ENCODE assay signal across 27 cellular contexts in the genomic region with DNA sequence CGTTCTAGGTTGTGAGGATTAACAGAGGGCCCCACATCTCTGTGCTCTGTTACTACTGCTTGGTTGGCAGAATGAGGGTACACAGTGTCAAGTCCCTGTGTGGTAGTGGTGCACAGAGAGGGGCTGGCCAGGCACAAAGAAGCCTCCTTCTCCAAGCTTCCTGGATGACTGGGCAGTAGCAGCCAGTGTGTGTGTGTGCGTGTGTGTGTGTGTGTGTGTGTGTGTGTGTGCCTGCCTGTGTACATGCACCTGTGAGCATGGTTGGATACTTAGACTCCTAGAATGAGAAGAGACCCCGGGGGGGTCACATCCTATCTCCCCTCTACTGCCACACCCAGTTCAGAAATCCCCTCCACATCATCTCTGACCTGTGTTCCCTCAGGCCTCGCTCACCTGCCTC.
A peak's percentile ranks its signal among the peaks of the same experiment; 100 is the strongest.
DNase-seq lines count a peak whose midpoint lies in the region; ATAC-seq and TF ChIP-seq lines count a peak whose summit lies in the region.
"Had no signal": no experiment of that assay in that cellular context is flagged by ENCODE, and none has a peak within 500 bp of the region (broad histone marks: within the 10 kb centered on the region; RNA-seq: fewer than 3 reads in every experiment).

No MANE protein-coding gene starts in this region.

- no peak for TF ChIP-seq POLR2A in suprapubic skin (IDR thresholded peaks at IDR 0.05)

- H3K36me3 ChIP-seq in right atrium auricular region: no peaks in the 10 kb centered on the region
- no peaks in the 10 kb centered on the region for H3K36me3 ChIP-seq in suprapubic skin
- H3K36me3 ChIP-seq: MG63, SJSA1 had no signal

- H3K4me1 ChIP-seq in right atrium auricular region (peaks cover 0 to 46% of the 10 kb centered on the region in 2 donors), suprapubic skin (peaks cover 11% of the 10 kb centered on the region)
- H3K4me1 ChIP-seq: Caco-2, SJSA1 had no signal

- no peaks in the 10 kb centered on the region for H3K9me3 ChIP-seq in right atrium auricular region
- H3K9me3 ChIP-seq in suprapubic skin: no peaks in the 10 kb centered on the region
- H3K9me3 ChIP-seq: Caco-2, MG63, SJSA1 had no signal

- TF ChIP-seq EP300 in suprapubic skin (IDR thresholded peaks at IDR 0.05): no peak

- no peaks in the 10 kb centered on the region for H3K27me3 ChIP-seq in right atrium auricular region
- H3K27me3 ChIP-seq in suprapubic skin: no peaks in the 10 kb centered on the region
- H3K27me3 ChIP-seq: MG63, SJSA1 had no signal

- DNase-seq in right atrium auricular region (ENCODE audit: low spot score) (no peak), left ventricle myocardium superior (no peak), UCSD-AML1 (lab: John Stamatoyannopoulos, UW; ENCODE audit: unreplicated experiment) (peak; percentile 31), kidney glomerular epithelial cell (lab: John Stamatoyannopoulos, UW) (peak; percentile 4), suprapubic skin (ENCODE audit: low spot score in 2 of 2) (no peak), HUDEP-2 (lab: John Stamatoyannopoulos, UW; ENCODE audit: unreplicated experiment in 76 of 76) (no peak), germinal center (ENCODE audit: low spot score) (no peak)
- DNase-seq: Caco-2; CD8-positive, alpha-beta T cell; DMS 273 treated with DMSO at 0.1 percent for 48 hours; DMS79 treated with DMSO at 0.1 percent for 48 hours; GF-D8; GOT3; KBM-7; MG63; NCI-H1105 treated with DMSO at 0.1 percent for 48 hours; NCI-H146; NCI-H1930; NCI-H446; NCI-H524 treated with DMSO at 0.1 percent for 48 hours; NCI-H82; NK-92 treated with Interleukin-12 subunit alpha and Interleukin-12 subunit beta, amount 100 ng/mL, for 24 hours; PC-3 had no signal

- H3K27ac ChIP-seq in right atrium auricular region: peak overlapping the region; percentile 80 to 86
- no peak overlapping the region for H3K27ac ChIP-seq in suprapubic skin
- H3K27ac ChIP-seq: C4-2B, SJSA1 had no signal

- WGBS in suprapubic skin: 65% methylated on average over 2 of the region's 4 CpGs

- H3K4me3 ChIP-seq in right atrium auricular region: no peak overlapping the region
- H3K4me3 ChIP-seq in suprapubic skin: no peak overlapping the region
- H3K4me3 ChIP-seq: MG63, SJSA1 had no signal

- intact Hi-C loops in left ventricle myocardium superior (cut with micrococcal nuclease): no loop called here

- ATAC-seq in left ventricle myocardium superior: no peak
- ATAC-seq: CD8-positive, alpha-beta T cell; HCT116; PC-3; Right ventricle myocardium inferior had no signal

- no peak for TF ChIP-seq CTCF in right atrium auricular region (IDR thresholded peaks at IDR 0.05)
- TF ChIP-seq CTCF in suprapubic skin (IDR thresholded peaks at IDR 0.05): no peak

Comparison
In these comparisons a context has a peak if more than half of its experiments do, and no peak if none do; other contexts are left out.
1. DNase-seq: peak in UCSD-AML1 (single experiment) and kidney glomerular epithelial cell (single experiment); none in right atrium auricular region (single experiment), left ventricle myocardium superior (single experiment), suprapubic skin (0 of 2), HUDEP-2 (0 of 76) and germinal center (single experiment).